ENCODE assay signal across 12 cellular contexts in genomic region chr1:10401281-10401680, GRCh38. TPM values are rescaled to one million over a fixed set of nuclear protein-coding genes. Genes with fewer than 3 reads are reported as not detected.
A peak's percentile ranks its signal among the peaks of the same experiment; 100 is the strongest.
DNase-seq lines count a peak whose midpoint lies in the region; ATAC-seq and TF ChIP-seq lines count a peak whose summit lies in the region.
"Had no signal": no experiment of that assay in that cellular context is flagged by ENCODE, and none has a peak within 500 bp of the region (broad histone marks: within the 10 kb centered on the region; RNA-seq: fewer than 3 reads in every experiment).

No MANE protein-coding gene starts in this region.

- ATAC-seq in GM18867 (IDR thresholded peaks at IDR 0.05; ENCODE audit: unreplicated experiment) (no peak), HG03460 (IDR thresholded peaks at IDR 0.05; ENCODE audit: unreplicated experiment) (no peak)
- ATAC-seq: foreskin keratinocyte, left lung had no signal

- no peak for TF ChIP-seq CTCF in fibroblast of villous mesenchyme (IDR thresholded peaks at IDR 0.05; ENCODE audit: insufficient read depth, low read depth, low read length)

- H3K4me3 ChIP-seq in fibroblast of villous mesenchyme (ENCODE audit: low read depth, low read length): no peak overlapping the region
- H3K4me3 ChIP-seq in skeletal muscle cell (ENCODE audit: low read depth, low read length): peak overlapping the region; percentile 94

- DNase-seq in GM03348 (ENCODE audit: low spot score) (peak; percentile 47), RKO (ENCODE audit: low spot score) (peak; percentile 29), fibroblast of villous mesenchyme (ENCODE audit: low read depth) (peak; percentile 66), skeletal muscle cell (ENCODE audit: low read depth) (no peak), MV-4-11 (lab: John Stamatoyannopoulos, UW) (no peak)
- DNase-seq in stimulated activated CD4-positive, alpha-beta T cell treated with anti-CD3 and anti-CD28 coated beads, Interleukin-15, amount 100 ng/mL, for 24 hours: no peak
- DNase-seq: foreskin keratinocyte; left lung; NCI-H748 treated with DMSO at 0.1 percent for 48 hours; stimulated activated CD4-positive, alpha-beta T cell treated with anti-CD3 and anti-CD28 coated beads, Interleukin-4, amount 100 ng/mL, for 4 hours had no signal

RNA-seq across cellular contexts. Expression of gene PGD, which starts 2.4 kb away (rescaled TPM):
- total RNA-seq in fibroblast of villous mesenchyme: 74.1 and 88.1 TPM in 2 replicates

RNA-seq across cellular contexts. Expression of gene CENPS, which starts 29.0 kb away (rescaled TPM):
- 14.2 and 14.7 TPM in 2 replicates for total RNA-seq in fibroblast of villous mesenchyme

RNA-seq across cellular contexts. Expression of gene CORT, which starts 48.5 kb away (rescaled TPM):
- 0.32 TPM in 1 of 2 replicates, not detected in the other for total RNA-seq in fibroblast of villous mesenchyme

Comparison
In these comparisons a context has a peak if more than half of its experiments do, and no peak if none do; other contexts are left out.
1. DNase-seq: peak in GM03348 (single experiment), RKO (single experiment) and fibroblast of villous mesenchyme (single experiment); none in skeletal muscle cell (single experiment), MV-4-11 (single experiment) and stimulated activated CD4-positive, alpha-beta T cell treated with anti-CD3 and anti-CD28 coated beads, Interleukin-15, amount 100 ng/mL, for 24 hours (single experiment).